ENCODE assay signal across 12 cellular contexts in the genomic region with DNA sequence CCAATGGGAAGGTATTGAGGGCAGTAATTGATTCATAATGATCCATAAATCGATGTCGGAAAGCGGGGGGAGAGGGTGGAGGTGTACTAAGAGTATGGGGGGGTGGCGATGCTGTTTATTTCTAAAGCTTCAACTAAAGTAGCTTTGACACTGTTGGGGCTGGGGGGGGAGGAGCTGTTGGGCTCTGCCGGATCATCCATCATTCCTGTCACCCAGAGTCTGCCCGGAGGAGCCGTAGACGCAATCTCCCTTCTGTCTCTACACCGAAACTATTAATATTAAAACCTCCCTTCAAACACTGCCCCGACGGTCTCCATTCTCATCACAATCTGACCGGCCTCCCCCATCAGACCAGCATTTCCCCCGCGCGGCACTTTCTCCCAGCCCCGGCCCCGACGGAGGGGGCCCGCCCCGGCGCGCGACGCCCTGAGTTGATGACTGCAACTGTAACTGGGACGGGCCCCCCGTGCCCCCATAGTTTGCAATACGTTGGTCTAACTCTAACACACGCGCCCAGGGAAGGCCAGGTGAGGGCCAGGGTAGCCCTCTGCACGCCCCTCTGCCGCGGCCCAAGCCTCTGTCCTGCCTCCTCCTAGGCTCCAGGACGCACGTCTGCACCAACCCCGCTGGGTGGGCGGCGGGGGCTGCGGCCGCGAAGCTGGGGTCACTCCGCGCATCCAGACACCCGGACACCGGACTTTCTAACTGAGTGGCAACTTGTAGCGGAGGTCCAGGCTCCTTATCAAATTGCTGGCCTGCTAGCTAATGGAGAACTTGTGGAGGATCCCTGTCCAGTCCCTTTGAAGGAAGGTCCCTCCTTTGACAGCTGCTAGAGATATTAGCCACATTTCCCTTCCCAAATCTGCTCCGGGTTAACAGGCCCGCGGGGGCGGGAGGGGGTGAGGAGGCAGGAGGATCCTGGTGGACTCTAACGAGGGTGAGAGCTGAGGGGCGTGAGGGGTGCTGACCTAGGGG.
DNase-seq lines count a peak whose midpoint lies in the region; ATAC-seq, FAIRE-seq and TF ChIP-seq lines count a peak whose summit lies in the region.
"Had no signal": no experiment of that assay in that cellular context is flagged by ENCODE, and none has a peak within 500 bp of the region (broad histone marks: within the 10 kb centered on the region; RNA-seq: fewer than 3 reads in every experiment).

No MANE protein-coding gene starts in this region.

- in situ Hi-C loops in HepG2 (cut with HindIII; ENCODE audit: extremely low pct_ligation_motif_present, low pct_unique_long_range_greater_than_20kb): loop anchor here (25.0 kb wide), 1 partner anchor 999 kb away; no protein-coding TSS in a partner anchor

- peaks cover 5% of the 10 kb centered on the region for H3K4me1 Mint-ChIP-seq in CD4-positive, alpha-beta T cell (ENCODE audit: low read depth)

- TF ChIP-seq RAD21 in H1 (IDR thresholded peaks at IDR 0.05 in 1 of 2, conservative IDR thresholded peaks at IDR 0.05 in 1 of 2; ENCODE audit: low read depth in 2 of 2, low read length in 2 of 2) (0 out of 4 replicates have a peak, but pooled peaks of 1 of the 2 experiments have one; percentile 6), HepG2 (CRISPR knock-in tag; IDR thresholded peaks at IDR 0.05) (no peak)

- FAIRE-seq in H1 (lab: Jason Lieb, UNC) (no peak), HepG2 (lab: Jason Lieb, UNC) (no peak)
- FAIRE-seq: colon had no signal

- H4K20me1 ChIP-seq in H1 (replicated peaks in 1 of 2; ENCODE audit: control insufficient read depth in 1 of 2, insufficient read depth in 2 of 2, low read length in 2 of 2): no peaks in the 10 kb centered on the region
- H4K20me1 ChIP-seq in HepG2 (ENCODE audit: insufficient read depth, low read length): no peaks in the 10 kb centered on the region

- H2BK120ac ChIP-seq in H1 (replicated peaks; ENCODE audit: low read depth, low read length): no peak overlapping the region

- TF ChIP-seq POLR2A in H1 (IDR thresholded peaks at IDR 0.05; ENCODE audit: control extremely low read depth in 1 of 2, low read depth in 2 of 2, low read length in 2 of 2) (no peak), HepG2 (IDR thresholded peaks at IDR 0.05; ENCODE audit: insufficient read depth in 1 of 2, low read depth in 2 of 2, low read length in 2 of 2) (no peak)

- no peaks in the 10 kb centered on the region for H3K79me2 ChIP-seq in H1 (ENCODE audit: control insufficient read depth in 1 of 2, insufficient read depth in 2 of 2, low read length in 2 of 2)
- no peaks in the 10 kb centered on the region for H3K79me2 ChIP-seq in HepG2 (ENCODE audit: insufficient read depth, low read length)

- no peak overlapping the region for H2BK12ac ChIP-seq in H1 (ENCODE audit: low read depth, low read length)

- POLR2A ChIA-PET in H1 (lab: Charles Lee; ENCODE audit: partially characterized antibody) (interaction anchor here (1.5 kb wide), 1 partner anchor 213 kb away, joined by 3 read pairs; a partner anchor contains a TSS), HepG2 (lab: Yijun Ruan, JAX) (no interaction called here)
- POLR2A ChIA-PET in CD4-positive, alpha-beta T cell (lab: Charles Lee): no interaction called here

- H2BK5ac ChIP-seq in H1 (ENCODE audit: low read depth, low read length): no peak overlapping the region

- peak; percentile 38; the same call in 2 of the 3 replicates for ATAC-seq in HepG2
- no peak for ATAC-seq in CD4-positive, alpha-beta T cell (ENCODE audit: poor library complexity)

- H3K79me1 ChIP-seq in H1 (ENCODE audit: low read depth, low read length): no peaks in the 10 kb centered on the region

- no peak overlapping the region for H3K14ac ChIP-seq in H1 (ENCODE audit: insufficient read length)

- H3K36me3 Mint-ChIP-seq in CD4-positive, alpha-beta T cell (ENCODE audit: low read depth): no peaks in the 10 kb centered on the region

- H3K4me1 ChIP-seq in HUES64 (ENCODE audit: insufficient read depth, low read length) (peaks cover 42% of the 10 kb centered on the region), H1 (replicated peaks in 1 of 4; ENCODE audit: control insufficient read depth in 3 of 4, insufficient read depth in 4 of 4, low read length in 3 of 4) (peaks cover 9 to 26% (median 16%) of the 10 kb centered on the region in 4 experiments), HepG2 (ENCODE audit: insufficient read depth, low read length) (peaks cover 14% of the 10 kb centered on the region), subcutaneous abdominal adipose tissue (ENCODE audit: control insufficient read depth in 5 of 5, insufficient read depth in 5 of 5, low read length in 5 of 5) (peaks cover 0 to 25% (median 21%) of the 10 kb centered on the region in 5 donors)

- H3K27ac ChIP-seq in HUES64 (ENCODE audit: low read depth, low read length): no peak overlapping the region; the same call in 1 of the 2 replicates
- H3K27ac ChIP-seq in H1 (ENCODE audit: low read depth, low read length): no peak overlapping the region
- H3K27ac ChIP-seq in HepG2 (ENCODE audit: extremely low read length, insufficient read depth, low read length): no peak overlapping the region
- H3K27ac ChIP-seq in subcutaneous abdominal adipose tissue (ENCODE audit: low read depth, low read length): no peak overlapping the region
- no peak overlapping the region for H3K27ac ChIP-seq in CD4-positive, alpha-beta T cell (ENCODE audit: low read depth, low read length)

- WGBS in HUES64: under 1% methylated on average over 51 of the region's 51 CpGs
- 2% methylated on average over 50 of the region's 51 CpGs; no CpG with 5 or more reads in 1 of the 2 experiments for WGBS in H1 (ENCODE audit: extremely low coverage in 1 of 2, insufficient coverage in 1 of 2, insufficient read length in 1 of 2, insufficient replicate concordance in 2 of 2, low coverage in 1 of 2, low lambda C conversion rate in 2 of 2, missing lambda C conversion rate in 1 of 2), 2 experiments
- WGBS in HepG2 (ENCODE audit: low lambda C conversion rate): 73% methylated on average over 38 of the region's 51 CpGs

- H2AK5ac ChIP-seq in H1 (ENCODE audit: low read depth, low read length): no peak overlapping the region

- no peak overlapping the region for H3K4me3 Mint-ChIP-seq in CD4-positive, alpha-beta T cell

- H3K27me3 ChIP-seq in HUES64 (ENCODE audit: insufficient read depth, low read length): peaks cover 84% of the 10 kb centered on the region
- H3K27me3 ChIP-seq in H1 (replicated peaks in 1 of 4; ENCODE audit: control insufficient read depth in 3 of 4, extremely low read depth in 1 of 4, insufficient read depth in 3 of 4, low read length in 3 of 4): peaks cover 38 to 82% (median 60%) of the 10 kb centered on the region in 4 experiments
- peaks cover 0 to 35% of the 10 kb centered on the region in 2 experiments; a peak in 4 of 5 replicates for H3K27me3 ChIP-seq in HepG2 (ENCODE audit: control insufficient read depth in 1 of 2, insufficient read depth in 2 of 2, low read length in 2 of 2)
- H3K27me3 ChIP-seq in subcutaneous abdominal adipose tissue (ENCODE audit: control insufficient read depth in 5 of 5, insufficient read depth in 4 of 5, low read length in 5 of 5): peaks cover 4 to 34% (median 27%) of the 10 kb centered on the region in 5 donors
- H3K27me3 ChIP-seq in CD4-positive, alpha-beta T cell (ENCODE audit: control insufficient read depth, insufficient read depth, low read length): peaks cover 68% of the 10 kb centered on the region

- peak overlapping the region; percentile 41 for H3K4me3 ChIP-seq in HUES64 (ENCODE audit: low read length)
- H3K4me3 ChIP-seq in H1 (ENCODE audit: extremely low read depth in 1 of 4, insufficient read depth in 2 of 4, low read depth in 3 of 4, low read length in 4 of 4): peak overlapping the region; percentile 15 to 56 (median 26)
- H3K4me3 ChIP-seq in HepG2 (replicated peaks in 1 of 3; ENCODE audit: insufficient read depth in 1 of 3, low read depth in 2 of 3, low read length in 3 of 3): no peak overlapping the region; a peak in 1 of 6 replicates
- H3K4me3 ChIP-seq in subcutaneous abdominal adipose tissue (ENCODE audit: low read depth in 1 of 5, low read length in 5 of 5): peak overlapping the region; percentile 40 to 55 (median 53)

- no peaks in the 10 kb centered on the region for H3K9me3 Mint-ChIP-seq in CD4-positive, alpha-beta T cell

- H2AFZ ChIP-seq in H1 (ENCODE audit: low read length) (no peak overlapping the region), HepG2 (ENCODE audit: low read length) (no peak overlapping the region)

- H3K23ac ChIP-seq in H1 (ENCODE audit: insufficient read length): no peak overlapping the region

- no peak overlapping the region for H3K18ac ChIP-seq in H1 (ENCODE audit: extremely low read depth, low read length)

- H3K27ac Mint-ChIP-seq in CD4-positive, alpha-beta T cell: no peak overlapping the region

- no peaks in the 10 kb centered on the region for H3K36me3 ChIP-seq in HUES64 (ENCODE audit: insufficient read depth, low read length)
- no peaks in the 10 kb centered on the region for H3K36me3 ChIP-seq in H1 (ENCODE audit: control insufficient read depth in 2 of 4, insufficient read depth in 4 of 4, low read length in 3 of 4)
- peaks cover 0 to 6% of the 10 kb centered on the region in 2 experiments; a peak in 1 of 5 replicates for H3K36me3 ChIP-seq in HepG2 (replicated peaks in 1 of 2; ENCODE audit: control insufficient read depth in 1 of 2, insufficient read depth in 2 of 2, low read length in 2 of 2)
- H3K36me3 ChIP-seq in subcutaneous abdominal adipose tissue (ENCODE audit: control insufficient read depth in 5 of 5, insufficient read depth in 5 of 5, low read length in 5 of 5): peaks cover 0 to 4% (median 0%) of the 10 kb centered on the region in 5 donors

- H3K56ac ChIP-seq in H1 (replicated peaks; ENCODE audit: insufficient read length, low read depth, low read length): no peak overlapping the region

- H2BK15ac ChIP-seq in H1 (ENCODE audit: low read length): no peak overlapping the region

- peaks cover 94% of the 10 kb centered on the region for H3K27me3 Mint-ChIP-seq in CD4-positive, alpha-beta T cell

- no TSS peak for BruUV-seq in HepG2 (replicated peaks; lab: Mats Ljungman, UMichigan)

- CTCF ChIA-PET in H1 (lab: Charles Lee; ENCODE audit: partially characterized antibody) (interaction anchor here (0.8 to 1.2 kb wide), 3 partner anchors 217 to 223 kb away, joined by 4 to 6 read pairs (median 5); no protein-coding TSS in a partner anchor), HepG2 (lab: Yijun Ruan, JAX; ENCODE audit: low intra/inter-chr PET ratio, low total read pairs) (no interaction called here)
- CTCF ChIA-PET in CD4-positive, alpha-beta T cell (lab: Charles Lee): no interaction called here

- no peak overlapping the region for H4K91ac ChIP-seq in H1 (replicated peaks; ENCODE audit: insufficient read length, low read length)

- H3K9ac ChIP-seq in HUES64 (ENCODE audit: low read depth, low read length) (no peak overlapping the region), H1 (replicated peaks in 1 of 4; ENCODE audit: extremely low read depth in 1 of 4, low read depth in 3 of 4, low read length in 3 of 4) (no peak overlapping the region), HepG2 (ENCODE audit: insufficient read depth, low read depth, low read length) (no peak overlapping the region), subcutaneous abdominal adipose tissue (ENCODE audit: low read length in 5 of 5) (no peak overlapping the region)

- no peak overlapping the region for H2BK20ac ChIP-seq in H1 (ENCODE audit: low read length)

- DNase-seq in H1 (ENCODE audit: low read depth in 1 of 2, low spot score in 2 of 2) (peak in 1 of 2 experiments; percentile 66), HepG2 (ENCODE audit: low spot score) (no peak), DMS 273 treated with DMSO at 0.1 percent for 48 hours (lab: John Stamatoyannopoulos, UW) (no peak), midbrain (lab: John Stamatoyannopoulos, UW) (no peak), hypothalamus (lab: John Stamatoyannopoulos, UW) (no peak)
- no peak for DNase-seq in CD4-positive, alpha-beta T cell
- DNase-seq: activated CD8-positive, alpha-beta memory T cell treated with anti-CD3 and anti-CD28 coated beads for 24 hours; GDM1; NCI-H187 had no signal

- H3K9me3 ChIP-seq in HUES64 (ENCODE audit: insufficient read depth, low read depth, low read length): no peaks in the 10 kb centered on the region
- H3K9me3 ChIP-seq in H1 (ENCODE audit: insufficient read depth in 2 of 2, low read depth in 1 of 2, low read length in 1 of 2): no peaks in the 10 kb centered on the region
- H3K9me3 ChIP-seq in HepG2 (ENCODE audit: low read length): no peaks in the 10 kb centered on the region
- no peaks in the 10 kb centered on the region for H3K9me3 ChIP-seq in subcutaneous abdominal adipose tissue (ENCODE audit: control insufficient read depth in 5 of 5, low read length in 5 of 5)
- peaks cover 4% of the 10 kb centered on the region for H3K9me3 ChIP-seq in CD4-positive, alpha-beta T cell (ENCODE audit: control insufficient read depth, low read length)

- TF ChIP-seq EP300 in H1 (IDR thresholded peaks at IDR 0.05; ENCODE audit: borderline replicate concordance in 1 of 2, low read depth in 2 of 2, low read length in 2 of 2) (no peak), HepG2 (IDR thresholded peaks at IDR 0.05; ENCODE audit: low read depth in 2 of 2, low read length in 2 of 2) (no peak), HepG2 (CRISPR knock-in tag; IDR thresholded peaks at IDR 0.05; ENCODE audit: borderline replicate concordance) (no peak)

- peak overlapping the region; percentile 68 to 87 for H3K4me2 ChIP-seq in H1 (ENCODE audit: insufficient read depth in 1 of 2, low read depth in 2 of 2, low read length in 2 of 2)
- peak overlapping the region; percentile 63; the same call in 1 of the 2 replicates for H3K4me2 ChIP-seq in HepG2 (ENCODE audit: low read depth, low read length)

- no peak overlapping the region for H4K8ac ChIP-seq in H1 (ENCODE audit: extremely low read depth, insufficient read depth, low read length)

- H3K4ac ChIP-seq in H1 (replicated peaks; ENCODE audit: insufficient read length, low read depth, low read length): no peak overlapping the region

- no peak overlapping the region for H4K5ac ChIP-seq in H1 (ENCODE audit: insufficient read length, low read depth, low read length)

- H3K23me2 ChIP-seq in H1 (ENCODE audit: low read depth, low read length): peaks cover 8% of the 10 kb centered on the region; the same call in 1 of the 2 replicates

- TF ChIP-seq CTCF in H1 (IDR thresholded peaks at IDR 0.05; ENCODE audit: control extremely low read depth in 1 of 3, insufficient read depth in 1 of 3, low read depth in 1 of 3, low read length in 3 of 3) (no peak), HepG2 (CRISPR knock-in tag; IDR thresholded peaks at IDR 0.05) (no peak)
- TF ChIP-seq CTCF in CD4-positive, alpha-beta T cell (IDR thresholded peaks at IDR 0.05): no peak

- intact Hi-C loops in HepG2 (cut with micrococcal nuclease; ENCODE audit: unreplicated experiment): no loop called here
- intact Hi-C loops in CD4-positive, alpha-beta T cell (cut with DNase I, micrococcal nuclease): no loop called here

Comparison
In these comparisons a context has a peak if more than half of its experiments do, and no peak if none do; other contexts are left out.
1. H3K4me3 ChIP-seq: peak in HUES64 (single experiment), H1 (4 of 4) and subcutaneous abdominal adipose tissue (5 of 5); none in HepG2 (0 of 3).